24 cellular contexts compared by ENCODE assay signal in the genomic region with DNA sequence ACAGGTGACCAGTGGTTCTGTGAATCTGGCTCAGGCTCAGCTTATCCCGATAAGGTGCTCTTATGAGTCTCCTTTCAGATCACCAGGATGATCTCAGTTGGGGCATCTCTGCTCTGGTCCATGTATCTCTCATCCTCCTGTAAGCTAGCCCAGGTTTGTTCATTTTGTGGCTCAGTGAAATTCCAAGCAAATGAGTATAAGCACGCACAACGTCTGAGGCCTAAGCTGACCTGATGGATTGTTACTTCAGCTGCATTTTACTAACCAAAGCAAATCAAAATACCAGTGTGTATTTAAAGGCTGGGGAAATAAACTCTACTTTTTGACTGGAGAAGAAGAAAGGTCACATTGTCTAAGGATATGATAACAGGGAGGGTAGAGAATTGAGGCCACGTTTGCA.
"Had no signal": no experiment of that assay in that cellular context is flagged by ENCODE, and none has a peak within 500 bp of the region (broad histone marks: within the 10 kb centered on the region; RNA-seq: fewer than 3 reads in every experiment).

No MANE protein-coding gene starts in this region.

- H2AFZ ChIP-seq: hepatocyte had no signal

- H3K4me3 ChIP-seq: hepatocyte, left lung, lung, spleen, upper lobe of left lung had no signal

- H3K27me3 ChIP-seq: hepatocyte, left lung, spleen, upper lobe of left lung had no signal

- H3K9me3 ChIP-seq: left lung, upper lobe of left lung had no signal

- H3K36me3 ChIP-seq: left lung, spleen, upper lobe of left lung, WERI-Rb-1 had no signal

- H3K27ac ChIP-seq: epithelial cell of prostate, hepatocyte, left lung, spleen, upper lobe of left lung, WERI-Rb-1 had no signal

- ATAC-seq: activated CD8-positive, alpha-beta memory T cell treated with anti-CD3 and anti-CD28 coated beads, Interleukin-2, amount 10 ng/mL, durations not matched to agents 7 days and 5 days; activated CD8-positive, alpha-beta T cell treated with anti-CD3 and anti-CD28 coated beads for 36 hours; activated naive CD8-positive, alpha-beta T cell treated with anti-CD3 and anti-CD28 coated beads, Interleukin-2, amount 50 U/mL, for 24 hours; left lung; natural killer cell had no signal

- H3K79me2 ChIP-seq: hepatocyte had no signal

- DNase-seq: activated CD4-positive, alpha-beta T cell treated with anti-CD3 and anti-CD28 coated beads, Interleukin-2, amount 10 ng/mL, durations not matched to agents 7 days and 5 days; activated CD4-positive, CD25-positive, alpha-beta regulatory T cell treated with anti-CD3 and anti-CD28 coated beads, Interleukin-2, amount 50 U/mL, for 72 hours; activated CD8-positive, alpha-beta memory T cell treated with anti-CD3 and anti-CD28 coated beads, Interleukin-2, amount 10 ng/mL, durations not matched to agents 7 days and 5 days; activated CD8-positive, alpha-beta T cell treated with anti-CD3 and anti-CD28 coated beads for 36 hours; activated effector memory CD4-positive, alpha-beta T cell treated with anti-CD3 and anti-CD28 coated beads, Interleukin-2, amount 50 U/mL, for 16 hours; activated naive CD4-positive, alpha-beta T cell treated with anti-CD3 and anti-CD28 coated beads, Interleukin-2, amount 10 ng/mL, durations not matched to agents 7 days and 5 days; activated naive CD8-positive, alpha-beta T cell treated with anti-CD3 and anti-CD28 coated beads, Interleukin-2, amount 50 U/mL, for 24 hours; activated T-cell treated with anti-CD3 and anti-CD28 coated beads for 4 hours; aorta; cerebellar nuclear complex; cortex of kidney; endodermal cell; immature natural killer cell; kidney glomerular epithelial cell; left lung; natural killer cell; spleen; stimulated activated CD4-positive, alpha-beta T cell treated with anti-CD3 and anti-CD28 coated beads, Interleukin-4, amount 100 ng/mL, for 24 hours; stimulated activated naive CD4-positive, alpha-beta T cell treated with Interleukin-2 at 50 U/mL for 16 hours; upper lobe of left lung; WERI-Rb-1 had no signal

- H3K4me2 ChIP-seq: hepatocyte had no signal

- H3K4me1 ChIP-seq: left lung, spleen, upper lobe of left lung had no signal
